In genomic region chr5:73282383-73282782, GRCh38 we compare ENCODE assay signal across 19 cellular contexts.
DNase-seq lines count a peak whose midpoint lies in the region; ATAC-seq and TF ChIP-seq lines count a peak whose summit lies in the region.
"Had no signal": no experiment of that assay in that cellular context is flagged by ENCODE, and none has a peak within 500 bp of the region (broad histone marks: within the 10 kb centered on the region; RNA-seq: fewer than 3 reads in every experiment).

No MANE protein-coding gene starts in this region.

- H3K36me3 ChIP-seq in mucosa of descending colon (ENCODE audit: low read depth) (no peaks in the 10 kb centered on the region), heart right ventricle (no peaks in the 10 kb centered on the region)
- H3K36me3 ChIP-seq: WERI-Rb-1 had no signal

- intact Hi-C loops in mucosa of descending colon (cut with DNase I, micrococcal nuclease) (no loop called here), heart right ventricle (cut with DNase I) (no loop called here)

- H3K4me3 ChIP-seq in mucosa of descending colon (no peak overlapping the region), heart right ventricle (no peak overlapping the region)

- H3K4me1 Mint-ChIP-seq in nephron: peaks cover 62% of the 10 kb centered on the region
- H3K4me1 Mint-ChIP-seq: B cell had no signal

- no peak for TF ChIP-seq CTCF in nephron (IDR thresholded peaks at IDR 0.05; ENCODE audit: unreplicated experiment in 3 of 3)
- no peak for TF ChIP-seq CTCF in mucosa of descending colon (IDR thresholded peaks at IDR 0.05)
- no peak for TF ChIP-seq CTCF in heart right ventricle (IDR thresholded peaks at IDR 0.05)

- H3K27me3 ChIP-seq in heart right ventricle: peaks cover 0 to 82% (median 55%) of the 10 kb centered on the region in 7 donors

- ATAC-seq in GM21825 (IDR thresholded peaks at IDR 0.05; ENCODE audit: unreplicated experiment) (no peak), mucosa of descending colon (no peak), heart right ventricle (no peak)
- ATAC-seq: activated CD8-positive, alpha-beta T cell treated with anti-CD3 and anti-CD28 coated beads for 36 hours; activated naive CD4-positive, alpha-beta T cell treated with anti-CD3 and anti-CD28 coated beads, Interleukin-2, amount 50 U/mL, for 72 hours had no signal

- no peaks in the 10 kb centered on the region for H3K9me3 Mint-ChIP-seq in nephron
- H3K9me3 Mint-ChIP-seq: activated naive CD4-positive, alpha-beta T cell treated with anti-CD3 and anti-CD28 coated beads, Interleukin-2, amount 50 U/mL, for 72 hours had no signal

- 59 to 68% methylated on average over 7 of the region's 7 CpGs for WGBS in heart right ventricle, 2 donors

- H3K4me3 Mint-ChIP-seq in nephron: no peak overlapping the region
- H3K4me3 Mint-ChIP-seq: activated CD8-positive, alpha-beta T cell treated with anti-CD3 and anti-CD28 coated beads for 36 hours; B cell had no signal

- H3K36me3 Mint-ChIP-seq in nephron (ENCODE audit: low read depth): no peaks in the 10 kb centered on the region
- H3K36me3 Mint-ChIP-seq: activated naive CD4-positive, alpha-beta T cell treated with anti-CD3 and anti-CD28 coated beads, Interleukin-2, amount 50 U/mL, for 72 hours had no signal

- no peak overlapping the region for H3K27ac ChIP-seq in heart right ventricle
- H3K27ac ChIP-seq: KMS-11, WERI-Rb-1 had no signal

- H3K4me1 ChIP-seq in mucosa of descending colon (ENCODE audit: low read depth): no peaks in the 10 kb centered on the region
- peaks cover 0 to 15% (median 11%) of the 10 kb centered on the region in 9 donors for H3K4me1 ChIP-seq in heart right ventricle

- peaks cover 43% of the 10 kb centered on the region for H3K27me3 Mint-ChIP-seq in nephron (ENCODE audit: low read depth)

- H3K9me3 ChIP-seq in mucosa of descending colon: no peaks in the 10 kb centered on the region
- H3K9me3 ChIP-seq in heart right ventricle: peaks cover 0 to 5% (median 0%) of the 10 kb centered on the region in 11 donors

- peak overlapping the region; percentile 59 to 82 (median 76) for H3K27ac Mint-ChIP-seq in nephron
- H3K27ac Mint-ChIP-seq: activated CD8-positive, alpha-beta T cell treated with anti-CD3 and anti-CD28 coated beads for 36 hours; activated naive CD4-positive, alpha-beta T cell treated with anti-CD3 and anti-CD28 coated beads, Interleukin-2, amount 50 U/mL, for 72 hours; B cell had no signal

- peak; percentile 93 for DNase-seq in DMS79 treated with DMSO at 0.1 percent for 48 hours (lab: John Stamatoyannopoulos, UW)
- peak; percentile 46 for DNase-seq in NCI-H1417 treated with DMSO at 0.1 percent for 48 hours (lab: John Stamatoyannopoulos, UW)
- peak; percentile 90 for DNase-seq in NCI-H69 (lab: John Stamatoyannopoulos, UW)
- DNase-seq in mucosa of descending colon: no peak
- no peak for DNase-seq in heart right ventricle
- DNase-seq: activated CD8-positive, alpha-beta T cell treated with anti-CD3 and anti-CD28 coated beads for 36 hours; Calu3; hypothalamus; kidney; NCI-H1436 treated with DMSO at 0.1 percent for 48 hours; Right ventricle myocardium superior; substantia nigra; T-helper 1 cell; WERI-Rb-1 had no signal

Comparison
In these comparisons a context has a peak if more than half of its experiments do, and no peak if none do; other contexts are left out.
1. DNase-seq: peak in DMS79 treated with DMSO at 0.1 percent for 48 hours (single experiment), NCI-H1417 treated with DMSO at 0.1 percent for 48 hours (single experiment) and NCI-H69 (single experiment); none in mucosa of descending colon (0 of 3) and heart right ventricle (0 of 2).